In genomic region chr5:175385691-175386360, GRCh38 we compare ENCODE assay signal across 1 cellular context.
TF ChIP-seq lines count a peak whose summit lies in the region.

No MANE protein-coding gene starts in this region.

TF ChIP-seq in GM23338, 12 proteins besides CTCF, POLR2A, EP300 and RAD21 (continued from another document):
- TF ChIP-seq ETS1 (IDR thresholded peaks at IDR 0.05) (no peak), REST (IDR thresholded peaks at IDR 0.05; ENCODE audit: unreplicated experiment) (no peak), NANOG (IDR thresholded peaks at IDR 0.05; ENCODE audit: borderline replicate concordance) (no peak), CREB1 (CRISPR knock-in tag; IDR thresholded peaks at IDR 0.05; ENCODE audit: low read depth) (no peak), ZNF331 (CRISPR knock-in tag; IDR thresholded peaks at IDR 0.05; ENCODE audit: low read depth) (no peak), STAT1 (IDR thresholded peaks at IDR 0.05; ENCODE audit: unreplicated experiment) (no peak), EZH2 (IDR thresholded peaks at IDR 0.05; ENCODE audit: low read depth, unreplicated experiment) (no peak), JUNB (IDR thresholded peaks at IDR 0.05; ENCODE audit: unreplicated experiment) (no peak)
